8 cellular contexts compared by ENCODE assay signal in genomic region chr12:96489392-96490056, GRCh38. TPM values are rescaled to one million over a fixed set of nuclear protein-coding genes. Genes with fewer than 3 reads are reported as not detected.
DNase-seq lines count a peak whose midpoint lies in the region; ATAC-seq, FAIRE-seq and TF ChIP-seq lines count a peak whose summit lies in the region.

Gene CFAP54, plus strand, starts transcription at chr12:96489577. Its CDS starts 33 bp downstream, at chr12:96489610.

- dilution Hi-C loops in keratinocyte (cut with MboI; ENCODE audit: extremely low pct_ligation_motif_present, low sequenced_read_pairs), result no loop called here

- H3K27me3 ChIP-seq in keratinocyte (ENCODE audit: control insufficient read depth, extremely low read depth, insufficient read depth, low read length), result no peaks in the 10 kb centered on the region

- peak within 1 kb of the TSS; percentile 96 for H3K9ac ChIP-seq in keratinocyte (ENCODE audit: control insufficient read depth, extremely low read depth, insufficient read depth, low read length)

- no peaks in the 10 kb centered on the region for H3K36me3 ChIP-seq in keratinocyte (ENCODE audit: control insufficient read depth in 2 of 2, extremely low read depth in 1 of 2, insufficient read depth in 2 of 2, low read length in 2 of 2)

- peak within 1 kb of the TSS; percentile 73 for H3K4me2 ChIP-seq in keratinocyte (ENCODE audit: control insufficient read depth, extremely low read depth, insufficient read depth, low read depth, low read length)

- H3K4me3 ChIP-seq in AG04449 (ENCODE audit: low read depth, low read length) (peak within 1 kb of the TSS; percentile 89), keratinocyte (ENCODE audit: control insufficient read depth in 2 of 3, extremely low read depth in 1 of 3, insufficient read depth in 2 of 3, low read depth in 1 of 3, low read length in 3 of 3) (peak within 1 kb of the TSS; percentile 62 to 90 (median 87))

- H4K20me1 ChIP-seq in keratinocyte (ENCODE audit: control insufficient read depth, extremely low read depth, insufficient read depth, low read length), result no peaks in the 10 kb centered on the region

- ATAC-seq in GM18873 (IDR thresholded peaks at IDR 0.05; ENCODE audit: low FRiP score, unreplicated experiment) (peak; percentile 94), HG03159 (IDR thresholded peaks at IDR 0.05; ENCODE audit: unreplicated experiment) (peak; percentile 95)

- peak; percentile 90 for TF ChIP-seq CTCF in AG04449 (IDR thresholded peaks at IDR 0.05; ENCODE audit: insufficient read depth, low read length, missing control alignments)
- peak; percentile 87 to 93 (median 89) for TF ChIP-seq CTCF in keratinocyte (optimal IDR thresholded peaks at IDR 0.05 in 1 of 3, IDR thresholded peaks at IDR 0.05 in 1 of 3, conservative IDR thresholded peaks at IDR 0.05 in 1 of 3; ENCODE audit: extremely low read depth in 1 of 3, insufficient read depth in 2 of 3, low read length in 3 of 3)

- no peaks in the 10 kb centered on the region for H3K9me3 ChIP-seq in keratinocyte (ENCODE audit: control insufficient read depth, low read depth, low read length)

- FAIRE-seq in keratinocyte (lab: Jason Lieb, UNC), result peak; percentile 81

- peak within 1 kb of the TSS; percentile 90 for H3K27ac ChIP-seq in keratinocyte (ENCODE audit: control insufficient read depth, insufficient read depth, low read length)

- H3K4me1 ChIP-seq in keratinocyte (ENCODE audit: control insufficient read depth, extremely low read depth, insufficient read depth, low read length), result peaks cover 48% of the 10 kb centered on the region

- peak within 1 kb of the TSS; percentile 96 for H2AFZ ChIP-seq in keratinocyte (ENCODE audit: control insufficient read depth, low read length)

- CTCF ChIA-PET in AG04449 (lab: Yijun Ruan, JAX), result interaction anchor here (0.6 to 4.3 kb wide), 43 partner anchors 8 to 469 kb away, joined by 3 to 46 read pairs (median 4); partner anchors contain the start of gene CDK17

- H3K79me2 ChIP-seq in keratinocyte (ENCODE audit: control insufficient read depth, insufficient read depth, low read length), result no peaks in the 10 kb centered on the region

- no peaks in the 10 kb centered on the region for H3K9me1 ChIP-seq in keratinocyte (ENCODE audit: control insufficient read depth, extremely low read depth, insufficient read depth, low read length)

- DNase-seq in AG04449 (ENCODE audit: low read depth, low spot score) (no peak), NCI-H226 (peak; percentile 92), cerebellar cortex (ENCODE audit: low spot score) (peak; percentile 91), keratinocyte (ENCODE audit: low read depth, low spot score) (no peak)
- peak; percentile 92 for DNase-seq in activated CD4-positive, CD25-positive, alpha-beta regulatory T cell treated with anti-CD3 and anti-CD28 coated beads, Interleukin-2, amount 50 U/mL, for 16 hours (ENCODE audit: low read depth, low spot score)
- DNase-seq in stimulated activated CD4-positive, alpha-beta T cell treated with anti-CD3 and anti-CD28 coated beads, Interleukin-12 subunit alpha, Interleukin-12 subunit beta, amount 100 ng/mL, for 48 hours (ENCODE audit: low read depth in 2 of 3, low spot score in 1 of 3), result peak; percentile 88 to 93 (median 92)

- POLR2A ChIA-PET in AG04449 (lab: Yijun Ruan, JAX), result interaction anchor here (0.7 to 1.6 kb wide), 2 partner anchors 41 to 89 kb away, joined by 3 to 5 read pairs; partner anchors contain the start of gene CDK17

RNA-seq across cellular contexts. Expression of gene CFAP54, which starts in this region (rescaled TPM):
- 0.46 to 1.2 TPM (median 0.77 TPM) in 3 replicates for polyA plus RNA-seq in keratinocyte
- polyA plus RNA-seq in keratinocyte (2011; ENCODE audit: low read depth), result 0.35 TPM
- polyA plus RNA-seq in keratinocyte (2011; cell fraction: cytosol; rRNA removed), result 0.21 and 0.35 TPM in 2 replicates
- polyA plus RNA-seq in keratinocyte (2011; cell fraction: nucleus; rRNA removed), result 0.84 and 1.1 TPM in 2 replicates
- 0.89 TPM in 1 of 2 replicates, not detected in the other for polyA plus RNA-seq in keratinocyte (2012; ENCODE audit: low replicate concordance)
- polyA minus RNA-seq in keratinocyte, result 0.79 to 4.8 TPM (median 4.4 TPM) in 3 replicates
- 1.3 TPM for polyA minus RNA-seq in keratinocyte (2011; cell fraction: cytosol; rRNA and poly(A)+ RNA removed)
- polyA minus RNA-seq in keratinocyte (2011; cell fraction: nucleus; rRNA and poly(A)+ RNA removed), result 1.1 and 3.5 TPM in 2 replicates

Comparison
In these comparisons a context has a peak if more than half of its experiments do, and no peak if none do; other contexts are left out.
1. DNase-seq: peak in NCI-H226 (single experiment), activated CD4-positive, CD25-positive, alpha-beta regulatory T cell treated with anti-CD3 and anti-CD28 coated beads, Interleukin-2, amount 50 U/mL, for 16 hours (single experiment), cerebellar cortex (single experiment) and stimulated activated CD4-positive, alpha-beta T cell treated with anti-CD3 and anti-CD28 coated beads, Interleukin-12 subunit alpha, Interleukin-12 subunit beta, amount 100 ng/mL, for 48 hours (3 of 3); none in AG04449 (single experiment) and keratinocyte (single experiment).